In the genomic region with DNA sequence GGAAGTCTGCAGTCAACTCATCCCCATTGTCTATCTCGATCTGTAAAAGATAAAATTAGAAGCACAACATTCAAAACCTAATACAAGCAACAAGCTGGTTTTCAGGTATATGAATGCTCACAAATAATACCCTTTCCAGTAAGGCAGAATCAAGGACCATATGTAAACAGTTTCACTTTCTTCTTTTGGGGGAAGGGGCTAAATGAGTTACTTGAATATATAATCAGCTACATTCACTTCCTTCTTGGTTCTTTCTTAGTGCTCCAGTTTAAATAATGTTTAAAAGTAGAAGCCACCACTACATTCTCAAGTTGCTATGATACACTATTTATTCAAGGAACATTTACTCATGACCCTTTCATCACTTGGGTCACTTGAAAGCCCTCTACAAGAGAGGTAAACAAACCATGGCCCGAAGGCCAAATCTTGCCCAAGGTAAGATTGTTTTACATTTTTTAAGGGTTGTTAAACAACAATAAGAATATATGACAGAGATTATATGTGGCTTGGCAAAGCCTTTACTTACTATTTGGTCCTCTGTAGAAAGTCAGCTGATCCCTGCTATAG, we compare ENCODE assay signal across 18 cellular contexts. TPM values are rescaled to one million over a fixed set of nuclear protein-coding genes. Genes with fewer than 3 reads are reported as not detected.
A peak's percentile ranks its signal among the peaks of the same experiment; 100 is the strongest.
DNase-seq lines count a peak whose midpoint lies in the region; ATAC-seq, FAIRE-seq and TF ChIP-seq lines count a peak whose summit lies in the region.
"Had no signal": no experiment of that assay in that cellular context is flagged by ENCODE, and none has a peak within 500 bp of the region (broad histone marks: within the 10 kb centered on the region; RNA-seq: fewer than 3 reads in every experiment).

No MANE protein-coding gene starts in this region.

- TF ChIP-seq EP300 in HepG2 (IDR thresholded peaks at IDR 0.05; ENCODE audit: low read depth in 2 of 2, low read length in 2 of 2), result no peak
- no peak for TF ChIP-seq EP300 in HepG2 (CRISPR knock-in tag; IDR thresholded peaks at IDR 0.05; ENCODE audit: borderline replicate concordance)

- POLR2A ChIA-PET in HepG2 (lab: Yijun Ruan, JAX), result interaction anchor here (1.4 to 2.4 kb wide), 2 partner anchors 10 to 11 kb away, joined by 3 to 7 read pairs; partner anchors contain the start of gene TWF1

- no peaks in the 10 kb centered on the region for H4K20me1 ChIP-seq in HepG2 (ENCODE audit: insufficient read depth, low read length)

- H3K36me3 ChIP-seq in HepG2 (replicated peaks in 1 of 2; ENCODE audit: control insufficient read depth in 1 of 2, insufficient read depth in 2 of 2, low read length in 2 of 2) (peaks cover 0 to 34% of the 10 kb centered on the region in 2 experiments; a peak in 4 of 5 replicates), uterus (no peaks in the 10 kb centered on the region)
- H3K36me3 ChIP-seq: ovary had no signal

- DNase-seq in Caki2 (ENCODE audit: low read depth) (peak; percentile 21), H54 (ENCODE audit: insufficient read length, low spot score) (no peak), NOMO-1 treated with DMSO at 0.1 percent for 48 hours (lab: John Stamatoyannopoulos, UW; ENCODE audit: unreplicated experiment) (peak; percentile 66), HepG2 (ENCODE audit: low spot score) (peak; percentile 60), cerebellum (ENCODE audit: low spot score) (no peak), uterus (no peak), Right ventricle myocardium superior (no peak)
- DNase-seq: amniotic stem cell; glutamatergic neuron; HCEC 1CT; kidney; NCI-H187 treated with DMSO at 0.1 percent for 48 hours; ovary; stimulated activated naive CD4-positive, alpha-beta T cell had no signal

- WGBS in HepG2 (ENCODE audit: low lambda C conversion rate), result 49% methylated on average over 2 of the region's 2 CpGs

- TF ChIP-seq RAD21 in HepG2 (CRISPR knock-in tag; IDR thresholded peaks at IDR 0.05), result no peak

- CTCF ChIA-PET in HepG2 (lab: Yijun Ruan, JAX; ENCODE audit: low intra/inter-chr PET ratio, low total read pairs), result no interaction called here

- in situ Hi-C loops in Caki2 (cut with HindIII; ENCODE audit: low pct_unique_long_range_greater_than_20kb, low sequenced_read_pairs), result no loop called here
- in situ Hi-C loops in HepG2 (cut with HindIII; ENCODE audit: extremely low pct_ligation_motif_present, low pct_unique_long_range_greater_than_20kb), result no loop called here

- intact Hi-C loops in HepG2 (cut with micrococcal nuclease; ENCODE audit: unreplicated experiment) (no loop called here), uterus (cut with DNase I; ENCODE audit: low total_unique reads) (no loop called here), Right ventricle myocardium superior (cut with DNase I) (no loop called here)

- H3K9ac ChIP-seq in HepG2 (ENCODE audit: insufficient read depth, low read depth, low read length), result no peak overlapping the region
- H3K9ac ChIP-seq: BLaER1 treated with 17β-estradiol and CSF1 and Interleukin-3, amounts not matched to agents 10 nM and 100 nM had no signal

- no peak overlapping the region for H2AFZ ChIP-seq in HepG2 (ENCODE audit: low read length)

- H3K4me1 ChIP-seq in HepG2 (ENCODE audit: insufficient read depth, low read length) (peaks cover 13% of the 10 kb centered on the region), uterus (no peaks in the 10 kb centered on the region)
- H3K4me1 ChIP-seq: vagina had no signal

- ATAC-seq in HepG2, result peak; percentile 71
- no peak for ATAC-seq in Right ventricle myocardium superior (ENCODE audit: poor library complexity)

- H3K79me2 ChIP-seq in HepG2 (ENCODE audit: insufficient read depth, low read length), result no peaks in the 10 kb centered on the region

- TF ChIP-seq POLR2A in H54 (IDR thresholded peaks at IDR 0.05; ENCODE audit: low read depth, low read length), result no peak
- no peak for TF ChIP-seq POLR2A in HepG2 (IDR thresholded peaks at IDR 0.05; ENCODE audit: insufficient read depth in 1 of 2, low read depth in 2 of 2, low read length in 2 of 2)
- no peak for TF ChIP-seq POLR2A in uterus (IDR thresholded peaks at IDR 0.05)

- no peaks in the 10 kb centered on the region; a peak in 1 of 5 replicates for H3K27me3 ChIP-seq in HepG2 (ENCODE audit: control insufficient read depth in 1 of 2, insufficient read depth in 2 of 2, low read length in 2 of 2)
- H3K27me3 ChIP-seq in uterus, result no peaks in the 10 kb centered on the region
- H3K27me3 ChIP-seq: BLaER1 treated with 17β-estradiol and CSF1 and Interleukin-3, amounts not matched to agents 10 nM and 100 nM; ovary; vagina had no signal

- TF ChIP-seq CTCF in HepG2 (CRISPR knock-in tag; IDR thresholded peaks at IDR 0.05) (no peak), uterus (IDR thresholded peaks at IDR 0.05) (no peak)

- no peak overlapping the region for H3K4me2 ChIP-seq in HepG2 (ENCODE audit: low read depth, low read length)
- H3K4me2 ChIP-seq: smooth muscle cell had no signal

- no TSS peak for BruUV-seq in HepG2 (replicated peaks; lab: Mats Ljungman, UMichigan)

- H3K4me3 ChIP-seq in HepG2 (replicated peaks in 1 of 3; ENCODE audit: insufficient read depth in 1 of 3, low read depth in 2 of 3, low read length in 3 of 3) (no peak overlapping the region), uterus (no peak overlapping the region)
- H3K4me3 ChIP-seq: BLaER1 treated with 17β-estradiol and CSF1 and Interleukin-3, amounts not matched to agents 10 nM and 100 nM; ovary; smooth muscle cell; vagina had no signal

- peak; percentile 27 for FAIRE-seq in H54 (lab: Jason Lieb, UNC)
- FAIRE-seq in HepG2 (lab: Jason Lieb, UNC), result no peak

- H3K27ac ChIP-seq in HepG2 (ENCODE audit: extremely low read length, insufficient read depth, low read length), result peak overlapping the region; percentile 33
- H3K27ac ChIP-seq in uterus, result no peak overlapping the region
- H3K27ac ChIP-seq: ovary, RWPE1, vagina had no signal

- H3K9me3 ChIP-seq in HepG2 (ENCODE audit: low read length) (no peaks in the 10 kb centered on the region), uterus (no peaks in the 10 kb centered on the region)
- H3K9me3 ChIP-seq: BLaER1 treated with 17β-estradiol and CSF1 and Interleukin-3, amounts not matched to agents 10 nM and 100 nM; ovary; vagina had no signal

RNA-seq across cellular contexts. Expression of gene TWF1, which starts 10.3 kb away (rescaled TPM):
- 136 and 142 TPM in 2 replicates for total RNA-seq in Caki2 (2014; rRNA removed; shearing (Covaris generic); ENCODE audit: low replicate concordance)
- total RNA-seq in HepG2 (2016; rRNA removed; fragmentation: Illumina TruSeq; extraction: Trizol) (85.5 and 148 TPM in 2 replicates), cerebellum (84.8 TPM), uterus (100 to 1,000 TPM in 1 of 4 donors, 10 to 100 TPM in 3; 21.8 to 113 (median 71.4) TPM), Right ventricle myocardium superior (11.9 TPM)
- total RNA-seq in HepG2 (2016; cell fraction: cytosol; rRNA removed; fragmentation: Illumina TruSeq; extraction: Trizol; ENCODE audit: low read depth), result 12.4 and 17.1 TPM in 2 replicates
- 90.5 and 142 TPM in 2 replicates for total RNA-seq in HepG2 (2016; cell fraction: insoluble cytoplasmic fraction; rRNA removed; fragmentation: Illumina TruSeq; extraction: Trizol)
- total RNA-seq in HepG2 (2016; cell fraction: membrane; rRNA removed; fragmentation: Illumina TruSeq; extraction: Trizol), result 63.7 and 70.0 TPM in 2 replicates
- 44.9 and 45.5 TPM in 2 replicates for total RNA-seq in HepG2 (2016; cell fraction: nucleus; rRNA removed; fragmentation: Illumina TruSeq; extraction: Trizol)
- 22.3 and 32.3 TPM in 2 replicates for polyA plus RNA-seq in HepG2 (2011; rRNA removed)
- polyA plus RNA-seq in HepG2 (2011; cell fraction: cytosol; rRNA removed), result 12.5 and 19.3 TPM in 2 replicates
- polyA plus RNA-seq in HepG2 (2011; cell fraction: nucleus; rRNA removed), result 11.0 and 12.8 TPM in 2 replicates
- polyA plus RNA-seq in HepG2 (2012), result 35.5 and 36.4 TPM in 2 replicates
- 13.7 and 14.1 TPM in 2 replicates for polyA plus RNA-seq in HepG2 (2016; cell fraction: cytosol; fragmentation: Illumina TruSeq; extraction: Trizol; ENCODE audit: low read depth)
- polyA plus RNA-seq in HepG2 (2016; cell fraction: insoluble cytoplasmic fraction; fragmentation: Illumina TruSeq; extraction: Trizol; ENCODE audit: low read depth), result 99.5 and 109 TPM in 2 replicates
- 41.8 and 46.1 TPM in 2 replicates for polyA plus RNA-seq in HepG2 (2016; cell fraction: membrane; fragmentation: Illumina TruSeq; extraction: Trizol; ENCODE audit: low read depth)
- polyA plus RNA-seq in HepG2 (2016; cell fraction: nucleus; fragmentation: Illumina TruSeq; extraction: Trizol; ENCODE audit: insufficient read depth, low read depth), result 41.4 and 45.6 TPM in 2 replicates
- 9.6 and 27.1 TPM in 2 replicates for polyA minus RNA-seq in HepG2 (2011; rRNA and poly(A)+ RNA removed; ENCODE audit: low replicate concordance)
- 42.4 and 45.7 TPM in 2 replicates for polyA minus RNA-seq in HepG2 (2011; cell fraction: cytosol; rRNA and poly(A)+ RNA removed)
- 39.9 and 42.1 TPM in 2 replicates for polyA minus RNA-seq in HepG2 (2011; cell fraction: nucleus; rRNA and poly(A)+ RNA removed)

RNA-seq across cellular contexts. Expression of gene IRAK4, which starts 37.0 kb away (rescaled TPM):
- total RNA-seq in Caki2 (2014; rRNA removed; shearing (Covaris generic); ENCODE audit: low replicate concordance), result 10.7 and 12.8 TPM in 2 replicates
- 7.1 and 8.4 TPM in 2 replicates for total RNA-seq in HepG2 (2016; rRNA removed; fragmentation: Illumina TruSeq; extraction: Trizol)
- 2.5 and 3.7 TPM in 2 replicates for total RNA-seq in HepG2 (2016; cell fraction: cytosol; rRNA removed; fragmentation: Illumina TruSeq; extraction: Trizol; ENCODE audit: low read depth)
- 6.7 and 8.5 TPM in 2 replicates for total RNA-seq in HepG2 (2016; cell fraction: insoluble cytoplasmic fraction; rRNA removed; fragmentation: Illumina TruSeq; extraction: Trizol)
- 6.9 and 7.2 TPM in 2 replicates for total RNA-seq in HepG2 (2016; cell fraction: membrane; rRNA removed; fragmentation: Illumina TruSeq; extraction: Trizol)
- 8.9 and 9.7 TPM in 2 replicates for total RNA-seq in HepG2 (2016; cell fraction: nucleus; rRNA removed; fragmentation: Illumina TruSeq; extraction: Trizol)
- 5.6 and 6.6 TPM in 2 replicates for polyA plus RNA-seq in HepG2 (2011; rRNA removed)
- 1.2 and 2.2 TPM in 2 replicates for polyA plus RNA-seq in HepG2 (2011; cell fraction: cytosol; rRNA removed)
- polyA plus RNA-seq in HepG2 (2011; cell fraction: nucleus; rRNA removed), result 5.7 and 6.2 TPM in 2 replicates
- polyA plus RNA-seq in HepG2 (2012), result 3.4 and 3.9 TPM in 2 replicates
- polyA plus RNA-seq in HepG2 (2016; cell fraction: cytosol; fragmentation: Illumina TruSeq; extraction: Trizol; ENCODE audit: low read depth), result 1.3 and 1.7 TPM in 2 replicates
- polyA plus RNA-seq in HepG2 (2016; cell fraction: insoluble cytoplasmic fraction; fragmentation: Illumina TruSeq; extraction: Trizol; ENCODE audit: low read depth), result 5.2 and 6.3 TPM in 2 replicates
- polyA plus RNA-seq in HepG2 (2016; cell fraction: membrane; fragmentation: Illumina TruSeq; extraction: Trizol; ENCODE audit: low read depth), result 3.8 TPM in 2 replicates
- polyA plus RNA-seq in HepG2 (2016; cell fraction: nucleus; fragmentation: Illumina TruSeq; extraction: Trizol; ENCODE audit: insufficient read depth, low read depth), result 11.0 and 13.1 TPM in 2 replicates
- 2.1 and 3.3 TPM in 2 replicates for polyA minus RNA-seq in HepG2 (2011; rRNA and poly(A)+ RNA removed; ENCODE audit: low replicate concordance)
- 2.8 and 4.5 TPM in 2 replicates for polyA minus RNA-seq in HepG2 (2011; cell fraction: cytosol; rRNA and poly(A)+ RNA removed)
- polyA minus RNA-seq in HepG2 (2011; cell fraction: nucleus; rRNA and poly(A)+ RNA removed), result 8.1 and 10.9 TPM in 2 replicates
- total RNA-seq in cerebellum, result 8.3 TPM
- total RNA-seq in uterus, result 10 to 100 TPM in 3 of 4 donors, 1 to 10 TPM in 1; 6.1 to 30.6 (median 26.4) TPM
- total RNA-seq in Right ventricle myocardium superior, result 5.3 TPM

RNA-seq across cellular contexts. Expression of gene PUS7L, which starts 37.2 kb away (rescaled TPM):
- 8.7 and 18.3 TPM in 2 replicates for total RNA-seq in Caki2 (2014; rRNA removed; shearing (Covaris generic); ENCODE audit: low replicate concordance)
- 37.6 and 92.7 TPM in 2 replicates for total RNA-seq in HepG2 (2016; rRNA removed; fragmentation: Illumina TruSeq; extraction: Trizol)
- 2.4 and 3.7 TPM in 2 replicates for total RNA-seq in HepG2 (2016; cell fraction: cytosol; rRNA removed; fragmentation: Illumina TruSeq; extraction: Trizol; ENCODE audit: low read depth)
- total RNA-seq in HepG2 (2016; cell fraction: insoluble cytoplasmic fraction; rRNA removed; fragmentation: Illumina TruSeq; extraction: Trizol), result 36.1 and 88.7 TPM in 2 replicates
- 7.3 and 12.5 TPM in 2 replicates for total RNA-seq in HepG2 (2016; cell fraction: membrane; rRNA removed; fragmentation: Illumina TruSeq; extraction: Trizol)
- 42.5 and 43.7 TPM in 2 replicates for total RNA-seq in HepG2 (2016; cell fraction: nucleus; rRNA removed; fragmentation: Illumina TruSeq; extraction: Trizol)
- polyA plus RNA-seq in HepG2 (2011; rRNA removed), result 5.9 and 6.5 TPM in 2 replicates
- 1.8 and 3.3 TPM in 2 replicates for polyA plus RNA-seq in HepG2 (2011; cell fraction: cytosol; rRNA removed)
- 4.8 and 5.9 TPM in 2 replicates for polyA plus RNA-seq in HepG2 (2011; cell fraction: nucleus; rRNA removed)
- polyA plus RNA-seq in HepG2 (2012), result 4.2 and 7.6 TPM in 2 replicates
- polyA plus RNA-seq in HepG2 (2016; cell fraction: cytosol; fragmentation: Illumina TruSeq; extraction: Trizol; ENCODE audit: low read depth), result 0.45 and 0.97 TPM in 2 replicates
- 16.9 and 17.6 TPM in 2 replicates for polyA plus RNA-seq in HepG2 (2016; cell fraction: insoluble cytoplasmic fraction; fragmentation: Illumina TruSeq; extraction: Trizol; ENCODE audit: low read depth)
- polyA plus RNA-seq in HepG2 (2016; cell fraction: membrane; fragmentation: Illumina TruSeq; extraction: Trizol; ENCODE audit: low read depth), result 1.9 and 2.3 TPM in 2 replicates
- polyA plus RNA-seq in HepG2 (2016; cell fraction: nucleus; fragmentation: Illumina TruSeq; extraction: Trizol; ENCODE audit: insufficient read depth, low read depth), result 13.4 and 13.5 TPM in 2 replicates
- polyA minus RNA-seq in HepG2 (2011; rRNA and poly(A)+ RNA removed; ENCODE audit: low replicate concordance), result 11.6 and 18.1 TPM in 2 replicates
- polyA minus RNA-seq in HepG2 (2011; cell fraction: cytosol; rRNA and poly(A)+ RNA removed), result 9.5 and 12.3 TPM in 2 replicates
- polyA minus RNA-seq in HepG2 (2011; cell fraction: nucleus; rRNA and poly(A)+ RNA removed), result 34.6 and 35.0 TPM in 2 replicates
- 35.6 TPM for total RNA-seq in cerebellum
- 10 to 100 TPM; 10.6 to 39.6 (median 19.1) TPM for total RNA-seq in uterus
- 3.7 TPM for total RNA-seq in Right ventricle myocardium superior

RNA-seq across cellular contexts. Expression of gene TMEM117, which starts 40.1 kb away (rescaled TPM):
- total RNA-seq in Caki2 (2014; rRNA removed; shearing (Covaris generic); ENCODE audit: low replicate concordance), result 12.0 and 16.7 TPM in 2 replicates
- 6.5 and 8.5 TPM in 2 replicates for total RNA-seq in HepG2 (2016; rRNA removed; fragmentation: Illumina TruSeq; extraction: Trizol)
- total RNA-seq in HepG2 (2016; cell fraction: cytosol; rRNA removed; fragmentation: Illumina TruSeq; extraction: Trizol; ENCODE audit: low read depth), result 1.9 and 2.8 TPM in 2 replicates
- total RNA-seq in HepG2 (2016; cell fraction: insoluble cytoplasmic fraction; rRNA removed; fragmentation: Illumina TruSeq; extraction: Trizol), result 6.7 and 8.8 TPM in 2 replicates
- 7.0 and 7.1 TPM in 2 replicates for total RNA-seq in HepG2 (2016; cell fraction: membrane; rRNA removed; fragmentation: Illumina TruSeq; extraction: Trizol)
- total RNA-seq in HepG2 (2016; cell fraction: nucleus; rRNA removed; fragmentation: Illumina TruSeq; extraction: Trizol), result 14.7 and 19.2 TPM in 2 replicates
- 2.8 and 3.6 TPM in 2 replicates for polyA plus RNA-seq in HepG2 (2011; rRNA removed)
- 1.8 and 3.4 TPM in 2 replicates for polyA plus RNA-seq in HepG2 (2011; cell fraction: cytosol; rRNA removed)
- 1.5 and 1.7 TPM in 2 replicates for polyA plus RNA-seq in HepG2 (2011; cell fraction: nucleus; rRNA removed)
- polyA plus RNA-seq in HepG2 (2012), result 3.4 and 3.7 TPM in 2 replicates
- polyA plus RNA-seq in HepG2 (2016; cell fraction: cytosol; fragmentation: Illumina TruSeq; extraction: Trizol; ENCODE audit: low read depth), result 1.5 and 2.8 TPM in 2 replicates
- 5.9 and 7.3 TPM in 2 replicates for polyA plus RNA-seq in HepG2 (2016; cell fraction: insoluble cytoplasmic fraction; fragmentation: Illumina TruSeq; extraction: Trizol; ENCODE audit: low read depth)
- 4.7 and 5.1 TPM in 2 replicates for polyA plus RNA-seq in HepG2 (2016; cell fraction: membrane; fragmentation: Illumina TruSeq; extraction: Trizol; ENCODE audit: low read depth)
- 6.2 and 6.8 TPM in 2 replicates for polyA plus RNA-seq in HepG2 (2016; cell fraction: nucleus; fragmentation: Illumina TruSeq; extraction: Trizol; ENCODE audit: insufficient read depth, low read depth)
- polyA minus RNA-seq in HepG2 (2011; rRNA and poly(A)+ RNA removed; ENCODE audit: low replicate concordance), result 2.4 and 2.6 TPM in 2 replicates
- 2.4 and 4.6 TPM in 2 replicates for polyA minus RNA-seq in HepG2 (2011; cell fraction: cytosol; rRNA and poly(A)+ RNA removed)
- polyA minus RNA-seq in HepG2 (2011; cell fraction: nucleus; rRNA and poly(A)+ RNA removed), result 14.3 and 16.4 TPM in 2 replicates
- 18.5 TPM for total RNA-seq in cerebellum
- total RNA-seq in uterus, result 10 to 100 TPM in 1 of 4 donors, 1 to 10 TPM in 3; 1.0 to 34.4 (median 6.1) TPM
- 5.8 TPM for total RNA-seq in Right ventricle myocardium superior

Comparison
In these comparisons a context has a peak if more than half of its experiments do, and no peak if none do; other contexts are left out.
1. DNase-seq: peak in Caki2 (single experiment), NOMO-1 treated with DMSO at 0.1 percent for 48 hours (single experiment) and HepG2 (single experiment); none in H54 (single experiment), cerebellum (single experiment), uterus (0 of 2) and Right ventricle myocardium superior (single experiment).